1 cellular context compared by ENCODE assay signal in the genomic region with DNA sequence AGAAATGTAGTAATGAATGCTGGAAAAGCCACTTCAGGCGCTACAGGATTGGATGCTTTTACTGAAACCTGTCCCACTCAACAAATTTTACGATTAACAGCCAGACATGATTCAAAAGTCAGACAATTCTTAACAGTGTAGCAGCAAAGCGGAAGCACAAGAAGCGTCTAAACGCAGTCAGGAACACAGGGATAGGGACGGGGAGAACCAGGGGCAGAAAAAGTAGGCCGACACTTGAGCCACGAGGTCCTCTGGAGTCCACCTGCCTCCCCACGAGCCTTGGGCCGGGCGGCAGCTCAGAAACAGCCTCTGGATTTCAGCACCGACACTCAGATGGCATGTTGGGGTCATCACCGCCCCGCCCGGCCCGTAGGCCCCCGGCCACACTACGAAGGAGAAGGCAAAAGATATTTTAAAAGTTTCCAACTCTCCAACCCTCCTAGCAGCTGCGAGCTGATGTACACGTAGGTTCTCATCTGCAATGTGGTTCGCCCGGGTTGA.
TF ChIP-seq lines count a peak whose summit lies in the region.

No MANE protein-coding gene starts in this region.

TF ChIP-seq in endothelial cell of umbilical vein, 7 proteins besides CTCF, POLR2A, EP300 and RAD21:
- TF ChIP-seq FOS (IDR thresholded peaks at IDR 0.05; ENCODE audit: borderline replicate concordance, insufficient read depth, low read length) (no peak), POLR2AphosphoS5 (IDR thresholded peaks at IDR 0.05; ENCODE audit: insufficient read depth, low read depth, low read length) (no peak), JUN (IDR thresholded peaks at IDR 0.05; ENCODE audit: borderline replicate concordance, insufficient read depth, insufficient read length, low read depth) (no peak), EZH2 (IDR thresholded peaks at IDR 0.05; ENCODE audit: borderline replicate concordance, low read depth, low read length, severe bottlenecking) (no peak), MYC (IDR thresholded peaks at IDR 0.05; ENCODE audit: low read depth, low read length) (no peak), GATA2 (IDR thresholded peaks at IDR 0.05; ENCODE audit: insufficient read depth, insufficient read length, low read depth, low read length) (no peak)
- TF ChIP-seq, protein P1, sequence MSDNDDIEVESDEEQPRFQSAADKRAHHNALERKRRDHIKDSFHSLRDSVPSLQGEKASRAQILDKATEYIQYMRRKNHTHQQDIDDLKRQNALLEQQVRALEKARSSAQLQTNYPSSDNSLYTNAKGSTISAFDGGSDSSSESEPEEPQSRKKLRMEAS (IDR thresholded peaks at IDR 0.05; ENCODE audit: insufficient read depth, insufficient read length): no peak
TF ChIP-seq in endothelial cell of umbilical vein: peak in this region for 0.
